ENCODE assay signal across 9 cellular contexts in genomic region chr10:73625004-73625883, GRCh38. TPM values are rescaled to one million over a fixed set of nuclear protein-coding genes. Genes with fewer than 3 reads are reported as not detected.
DNase-seq lines count a peak whose midpoint lies in the region; ATAC-seq and TF ChIP-seq lines count a peak whose summit lies in the region.
"Had no signal": no experiment of that assay in that cellular context is flagged by ENCODE, and none has a peak within 500 bp of the region (broad histone marks: within the 10 kb centered on the region; RNA-seq: fewer than 3 reads in every experiment).

No MANE protein-coding gene starts in this region.

- no peak for TF ChIP-seq POLR2A in stomach (IDR thresholded peaks at IDR 0.05)

- peak; percentile 36; the same call in 1 of the 2 replicates for TF ChIP-seq CTCF in PC-3 (conservative IDR thresholded peaks at IDR 0.05; ENCODE audit: low read depth, low read length)
- no peak for TF ChIP-seq CTCF in colonic mucosa (IDR thresholded peaks at IDR 0.05)
- TF ChIP-seq CTCF in left lung (IDR thresholded peaks at IDR 0.05) = no peak
- TF ChIP-seq CTCF in stomach (IDR thresholded peaks at IDR 0.05) = peak in 1 of 7 experiments; percentile 9

- peak overlapping the region; percentile 96 for H2AFZ ChIP-seq in PC-3 (ENCODE audit: low read length)

- H3F3A ChIP-seq in PC-3 (ENCODE audit: low read length, unreplicated experiment) = no peaks in the 10 kb centered on the region

- BruUV-seq in PC-3 (replicated peaks; lab: Mats Ljungman, UMichigan) = no TSS peak

- TF ChIP-seq EP300 in stomach (IDR thresholded peaks at IDR 0.05) = no peak

- intact Hi-C loops in PC-3 (cut with micrococcal nuclease) = loop anchor here (1.0 kb wide), 5 partner anchors 19 to 129 kb away; partner anchors contain the start of genes PPP3CB and USP54
- intact Hi-C loops in colonic mucosa (cut with DNase I) = no loop called here
- intact Hi-C loops in left lung (cut with DNase I) = no loop called here
- intact Hi-C loops in stomach (cut with DNase I; ENCODE audit: low total_unique reads) = no loop called here

- H3K27ac ChIP-seq in BLaER1 = 0 out of 2 replicates have a peak overlapping the region, but pooled peaks have one; percentile 49
- peak overlapping the region; percentile 39 for H3K27ac ChIP-seq in PC-3 (ENCODE audit: low read length)
- peak overlapping the region; percentile 69 for H3K27ac ChIP-seq in colonic mucosa
- peak overlapping the region; percentile 74 to 78 for H3K27ac ChIP-seq in left lung
- H3K27ac ChIP-seq in stomach = peak overlapping the region; percentile 47 to 89 (median 87)

- H3K9ac ChIP-seq in BLaER1 = peak overlapping the region; percentile 86
- peak overlapping the region; percentile 80 for H3K9ac ChIP-seq in PC-3 (ENCODE audit: low read length)
- peak overlapping the region; percentile 83 to 93 for H3K9ac ChIP-seq in colonic mucosa (ENCODE audit: low read depth in 2 of 2, low read length in 2 of 2)

- H3K27me3 ChIP-seq in BLaER1 (no peaks in the 10 kb centered on the region), PC-3 (ENCODE audit: low read length) (no peaks in the 10 kb centered on the region), colonic mucosa (no peaks in the 10 kb centered on the region), left lung (no peaks in the 10 kb centered on the region), stomach (no peaks in the 10 kb centered on the region)

- CTCF ChIA-PET in PC-3 (lab: Charles Lee) = interaction anchor here (0.5 to 1.8 kb wide), 7 partner anchors 13 to 212 kb away, joined by 3 to 21 read pairs (median 5); partner anchors contain the start of gene USP54

- H3K4me2 ChIP-seq in BLaER1 (peak overlapping the region; percentile 81), PC-3 (ENCODE audit: low read length) (peak overlapping the region; percentile 85)

- 0 to 1% (median 1%) methylated on average over 41 to 46 of the region's 46 CpGs for WGBS in stomach, 5 donors

- ATAC-seq in GM18502 (IDR thresholded peaks at IDR 0.05; ENCODE audit: poor library complexity, unreplicated experiment) = peak; percentile 37
- peak; percentile 41 for ATAC-seq in HG03066 (IDR thresholded peaks at IDR 0.05; ENCODE audit: low read depth, unreplicated experiment)
- ATAC-seq in PC-3 = peak; percentile 65
- ATAC-seq in left lung = peak; percentile 60

- POLR2A ChIA-PET in PC-3 (lab: Charles Lee; ENCODE audit: unreplicated experiment) = interaction anchor here (0.5 to 1.7 kb wide), 15 partner anchors 12 to 363 kb away, joined by 3 to 25 read pairs (median 5); partner anchors contain the start of genes PPP3CB and USP54

- peaks cover 52% of the 10 kb centered on the region for H3K79me2 ChIP-seq in PC-3 (ENCODE audit: low read length)

- no peaks in the 10 kb centered on the region for H3K9me2 ChIP-seq in PC-3 (replicated peaks; ENCODE audit: low read length)

- DNase-seq in PC-3 = peak; percentile 92
- DNase-seq in colonic mucosa = peak; percentile 49
- DNase-seq in left lung = peak in 1 of 2 donors; percentile 83
- DNase-seq in stomach = no peak
- DNase-seq in HuH-7 (ENCODE audit: low spot score) = no peak

- H3K4me3 ChIP-seq in BLaER1 (peak overlapping the region; percentile 90), PC-3 (ENCODE audit: low read length) (peak overlapping the region; percentile 76), colonic mucosa (peak overlapping the region; percentile 80), left lung (peak overlapping the region; percentile 82 to 83), stomach (peak overlapping the region; percentile 83 to 97 (median 92))

- H3K4me1 ChIP-seq in BLaER1 (peaks cover 21% of the 10 kb centered on the region), PC-3 (ENCODE audit: insufficient read depth, low read length) (peaks cover 14% of the 10 kb centered on the region), colonic mucosa (no peaks in the 10 kb centered on the region), left lung (peaks cover 10 to 11% of the 10 kb centered on the region in 2 donors), stomach (peaks cover 8 to 21% (median 15%) of the 10 kb centered on the region in 4 donors)

- H3K9me3 ChIP-seq in BLaER1 = no peaks in the 10 kb centered on the region
- no peaks in the 10 kb centered on the region for H3K9me3 ChIP-seq in PC-3 (ENCODE audit: low read length)
- no peaks in the 10 kb centered on the region for H3K9me3 ChIP-seq in colonic mucosa
- H3K9me3 ChIP-seq in left lung = no peaks in the 10 kb centered on the region
- H3K9me3 ChIP-seq in stomach = no peaks in the 10 kb centered on the region

- H3K36me3 ChIP-seq in BLaER1 (no peaks in the 10 kb centered on the region), PC-3 (ENCODE audit: low read depth, low read length) (no peaks in the 10 kb centered on the region), colonic mucosa (no peaks in the 10 kb centered on the region), left lung (no peaks in the 10 kb centered on the region), stomach (no peaks in the 10 kb centered on the region)

- H4K20me1 ChIP-seq in BLaER1 (no peaks in the 10 kb centered on the region), PC-3 (ENCODE audit: low read length) (no peaks in the 10 kb centered on the region)

RNA-seq across cellular contexts. Expression of gene MYOZ1, which starts 16.0 kb away (rescaled TPM):
- 0.17 TPM in 1 of 2 replicates, not detected in the other for total RNA-seq in PC-3 (2014; rRNA removed)
- not detected for total RNA-seq in colonic mucosa
- 1 to 10 TPM in 1 of 2 donors, under 1 TPM in 1; 0.99 to 2.1 TPM for total RNA-seq in left lung
- total RNA-seq in stomach = 1 to 10 TPM in 1 of 5 donors, not detected in 4; 1.3 TPM
- polyA plus RNA-seq in stomach = 1 to 10 TPM in 1 of 3 donors, under 1 TPM in 2; 0.18 to 1.2 (median 0.19) TPM
- total RNA-seq: activated CD8-positive, alpha-beta memory T cell treated with anti-CD3 and anti-CD28 coated beads for 36 hours had no signal

RNA-seq across cellular contexts. Expression of gene SYNPO2L, which starts 30.6 kb away (rescaled TPM):
- total RNA-seq in PC-3 (2014; rRNA removed) = 0.06 TPM in 1 of 2 replicates, not detected in the other
- under 1 TPM in 1 of 2 donors, not detected in 1; 0.05 TPM for total RNA-seq in colonic mucosa
- total RNA-seq in left lung = under 1 TPM; 0.20 to 0.42 TPM
- total RNA-seq in stomach = not detected
- under 1 TPM in 2 of 3 donors, not detected in 1; 0.03 to 0.12 TPM for polyA plus RNA-seq in stomach
- total RNA-seq: activated CD8-positive, alpha-beta memory T cell treated with anti-CD3 and anti-CD28 coated beads for 36 hours had no signal

RNA-seq across cellular contexts. Expression of gene USP54, which starts 34.1 kb away (rescaled TPM):
- total RNA-seq in PC-3 (2014; rRNA removed) (40.5 and 43.7 TPM in 2 replicates), colonic mucosa (100 to 1,000 TPM in 1 of 2 donors, 10 to 100 TPM in 1; 70.8 to 151 TPM), left lung (100 to 1,000 TPM in 1 of 2 donors, 10 to 100 TPM in 1; 67.3 to 122 TPM), stomach (100 to 1,000 TPM in 4 of 5 donors, 10 to 100 TPM in 1; 33.0 to 369 (median 112) TPM)
- polyA plus RNA-seq in stomach = 10 to 100 TPM in 2 of 3 donors, 1 to 10 TPM in 1; 7.3 to 17.3 (median 11.1) TPM

Comparison
In these comparisons a context has a peak if more than half of its experiments do, and no peak if none do; other contexts are left out.
1. DNase-seq: peak in PC-3 (single experiment) and colonic mucosa (single experiment); none in stomach (single experiment) and HuH-7 (single experiment).
2. Peak in every context shown above with its lines, with median percentiles within 50 percentile points of each other: H3K27ac ChIP-seq, H3K4me3 ChIP-seq, H3K9ac ChIP-seq and ATAC-seq.